In the genomic region with DNA sequence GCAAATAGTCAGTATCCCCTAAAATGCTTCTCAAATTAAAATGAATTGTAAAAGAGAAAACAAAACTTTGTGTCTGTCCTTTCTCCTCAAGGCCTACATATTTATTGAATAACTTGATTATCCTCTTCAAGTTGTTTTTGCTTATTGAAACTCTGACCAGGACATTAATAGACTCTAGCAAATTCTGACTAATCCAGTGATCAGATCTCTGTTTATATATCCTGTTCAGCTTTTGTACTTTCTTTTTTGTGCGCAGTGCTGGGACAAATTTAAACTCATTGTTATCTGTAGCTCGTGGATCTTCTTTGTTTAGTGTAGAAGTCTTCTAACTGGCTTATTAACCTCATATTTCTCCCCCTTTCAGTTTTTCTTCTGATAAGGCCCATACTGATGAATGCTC, we compare ENCODE assay signal across 14 cellular contexts.
DNase-seq lines count a peak whose midpoint lies in the region; ATAC-seq and TF ChIP-seq lines count a peak whose summit lies in the region.
"Had no signal": no experiment of that assay in that cellular context is flagged by ENCODE, and none has a peak within 500 bp of the region (broad histone marks: within the 10 kb centered on the region; RNA-seq: fewer than 3 reads in every experiment).

No MANE protein-coding gene starts in this region.

- H3K27me3 ChIP-seq in Karpas-422 (ENCODE audit: low read length) (no peaks in the 10 kb centered on the region), testis (no peaks in the 10 kb centered on the region), hepatocyte (no peaks in the 10 kb centered on the region)
- H3K27me3 ChIP-seq: SJSA1 had no signal

- H3K9ac ChIP-seq in Karpas-422 (ENCODE audit: low read length) = no peak overlapping the region

- H3K36me3 ChIP-seq in Karpas-422 (ENCODE audit: insufficient read depth, low read length) = peaks cover 64% of the 10 kb centered on the region
- H3K36me3 ChIP-seq in testis (ENCODE audit: low read depth, missing control alignments) = no peaks in the 10 kb centered on the region
- no peaks in the 10 kb centered on the region for H3K36me3 ChIP-seq in hepatocyte (replicated peaks; ENCODE audit: insufficient read depth, low read depth)
- H3K36me3 ChIP-seq: SJSA1 had no signal

- no peaks in the 10 kb centered on the region for H3K9me2 ChIP-seq in Karpas-422 (replicated peaks; ENCODE audit: insufficient read depth, low read length)
- H3K9me2 ChIP-seq in hepatocyte (replicated peaks; ENCODE audit: insufficient read depth) = no peaks in the 10 kb centered on the region

- H2AFZ ChIP-seq in Karpas-422 (ENCODE audit: low read length) = no peak overlapping the region
- no peak overlapping the region for H2AFZ ChIP-seq in hepatocyte

- ATAC-seq in GM19395 (IDR thresholded peaks at IDR 0.05; ENCODE audit: unreplicated experiment) = peak; percentile 41
- ATAC-seq: activated naive CD4-positive, alpha-beta T cell treated with anti-CD3 and anti-CD28 coated beads, Interleukin-2, amount 50 U/mL, for 72 hours had no signal

- H3K27ac ChIP-seq in Karpas-422 (ENCODE audit: low read length) = peak overlapping the region; percentile 97
- no peak overlapping the region for H3K27ac ChIP-seq in testis
- no peak overlapping the region for H3K27ac ChIP-seq in hepatocyte
- H3K27ac ChIP-seq: SJSA1 had no signal

- H4K20me1 ChIP-seq in Karpas-422 (ENCODE audit: insufficient read depth, low read depth, low read length) (no peaks in the 10 kb centered on the region), hepatocyte (ENCODE audit: insufficient read depth, poor library complexity, severe bottlenecking) (no peaks in the 10 kb centered on the region)

- peak; percentile 28 for DNase-seq in GM10266 (ENCODE audit: extremely low spot score)
- DNase-seq in Karpas-422 = no peak
- DNase-seq in hepatic stellate cell (ENCODE audit: low spot score) = peak; percentile 17
- DNase-seq in testis = no peak
- DNase-seq in kidney glomerular epithelial cell (lab: John Stamatoyannopoulos, UW) = no peak
- no peak for DNase-seq in hepatocyte (ENCODE audit: low spot score)
- DNase-seq in islet precursor cell = no peak
- DNase-seq: activated CD4-positive, alpha-beta T cell treated with anti-CD3 and anti-CD28 coated beads for 48 hours; mesendoderm; NCI-H1694; OCI-M1 had no signal

- H3K4me3 ChIP-seq in Karpas-422 (ENCODE audit: low read length) (no peak overlapping the region), testis (no peak overlapping the region), hepatocyte (no peak overlapping the region)
- H3K4me3 ChIP-seq: SJSA1 had no signal

- TF ChIP-seq CTCF in GM10266 (IDR thresholded peaks at IDR 0.05; ENCODE audit: control insufficient read depth, insufficient read depth, low read depth, missing control alignments) = no peak
- no peak for TF ChIP-seq CTCF in testis (IDR thresholded peaks at IDR 0.05)
- no peak for TF ChIP-seq CTCF in hepatocyte (IDR thresholded peaks at IDR 0.05; ENCODE audit: poor library complexity)

- WGBS in testis, 2 donors = 77 to 89% methylated on average over 2 of the region's 2 CpGs
- 82% methylated on average over 2 of the region's 2 CpGs for whole genome bisulfite sequencing in hepatocyte (ENCODE audit: low lambda C conversion rate, missing lambda C conversion rate)

- peaks cover 44% of the 10 kb centered on the region for H3K4me1 ChIP-seq in Karpas-422 (ENCODE audit: low read length)
- no peaks in the 10 kb centered on the region for H3K4me1 ChIP-seq in testis
- H3K4me1 ChIP-seq in hepatocyte (ENCODE audit: insufficient read depth) = no peaks in the 10 kb centered on the region

- peaks cover 53% of the 10 kb centered on the region for H3K79me2 ChIP-seq in Karpas-422 (ENCODE audit: low read length)
- H3K79me2 ChIP-seq in hepatocyte = no peaks in the 10 kb centered on the region

- no peak for TF ChIP-seq POLR2A in testis (IDR thresholded peaks at IDR 0.05)

- H3K9me3 ChIP-seq in Karpas-422 (ENCODE audit: low read length) (no peaks in the 10 kb centered on the region), testis (no peaks in the 10 kb centered on the region), hepatocyte (ENCODE audit: low read depth) (no peaks in the 10 kb centered on the region)
- H3K9me3 ChIP-seq: SJSA1 had no signal

- intact Hi-C loops in testis (cut with DNase I; ENCODE audit: low total_unique reads) = no loop called here

- no peak overlapping the region for H3K4me2 ChIP-seq in Karpas-422 (ENCODE audit: low read depth, low read length, poor library complexity, severe bottlenecking)
- H3K4me2 ChIP-seq in hepatocyte = no peak overlapping the region

Comparison
In these comparisons a context has a peak if more than half of its experiments do, and no peak if none do; other contexts are left out.
1. DNase-seq: peak in GM10266 (single experiment) and hepatic stellate cell (single experiment); none in Karpas-422 (single experiment), testis (single experiment), kidney glomerular epithelial cell (single experiment), hepatocyte (single experiment) and islet precursor cell (single experiment).